In genomic region chr18:74623047-74623816, GRCh38 we compare ENCODE assay signal across 9 cellular contexts. TPM values are rescaled to one million over a fixed set of nuclear protein-coding genes. Genes with fewer than 3 reads are reported as not detected.
A peak's percentile ranks its signal among the peaks of the same experiment; 100 is the strongest.
DNase-seq lines count a peak whose midpoint lies in the region; ATAC-seq, FAIRE-seq and TF ChIP-seq lines count a peak whose summit lies in the region.
"Had no signal": no experiment of that assay in that cellular context is flagged by ENCODE, and none has a peak within 500 bp of the region (broad histone marks: within the 10 kb centered on the region; RNA-seq: fewer than 3 reads in every experiment).

No MANE protein-coding gene starts in this region.

- TF ChIP-seq CTCF in C4-2B (conservative IDR thresholded peaks at IDR 0.05) (peak; percentile 69), kidney epithelial cell (IDR thresholded peaks at IDR 0.05; ENCODE audit: insufficient read depth, low read length, poor library complexity, severe bottlenecking) (peak; percentile 39), sigmoid colon (IDR thresholded peaks at IDR 0.05) (peak in 2 of 4 experiments; percentile 8 to 42)

- H3K4me1 ChIP-seq in sigmoid colon: peaks cover 0 to 36% (median 2%) of the 10 kb centered on the region in 4 donors

- H3K36me3 ChIP-seq in kidney epithelial cell (ENCODE audit: control insufficient read depth, insufficient read depth, low read length) (no peaks in the 10 kb centered on the region), sigmoid colon (no peaks in the 10 kb centered on the region)

- no peak overlapping the region for H3K4me3 ChIP-seq in kidney epithelial cell (ENCODE audit: low read depth, low read length)
- H3K4me3 ChIP-seq in sigmoid colon: no peak overlapping the region

- ATAC-seq in HG02610 (IDR thresholded peaks at IDR 0.05; ENCODE audit: unreplicated experiment): no peak

- WGBS in sigmoid colon, 2 donors: 68 to 82% methylated on average over 24 of the region's 24 CpGs

- no peaks in the 10 kb centered on the region for H3K27me3 ChIP-seq in kidney epithelial cell (ENCODE audit: control insufficient read depth, insufficient read depth, low read length)
- H3K27me3 ChIP-seq in sigmoid colon: no peaks in the 10 kb centered on the region

- H3K27ac ChIP-seq in C4-2B (no peak overlapping the region), sigmoid colon (no peak overlapping the region)

- peak; percentile 87 for FAIRE-seq in GM12891 (lab: Jason Lieb, UNC)
- FAIRE-seq: H54 had no signal

- no peaks in the 10 kb centered on the region for H3K9me3 ChIP-seq in sigmoid colon

- DNase-seq in GM12891 (ENCODE audit: insufficient read length, low spot score) (no peak), kidney epithelial cell (ENCODE audit: low read depth) (no peak), HuH-7.5 (ENCODE audit: low spot score) (no peak), sigmoid colon (no peak), SKM-1 (lab: John Stamatoyannopoulos, UW; ENCODE audit: unreplicated experiment) (no peak)
- DNase-seq in activated CD4-positive, alpha-beta T cell treated with anti-CD3 and anti-CD28 coated beads, Interleukin-2, amount 50 U/mL, for 4 hours: peak; percentile 25 to 38

- no peak for TF ChIP-seq POLR2A in GM12891 (IDR thresholded peaks at IDR 0.05; ENCODE audit: low read depth, low read length)
- TF ChIP-seq POLR2A in sigmoid colon (IDR thresholded peaks at IDR 0.05): no peak

- no peak for TF ChIP-seq EP300 in sigmoid colon (IDR thresholded peaks at IDR 0.05)

- intact Hi-C loops in sigmoid colon (cut with DNase I): no loop called here

TF ChIP-seq in GM12891, 5 proteins besides CTCF, POLR2A, EP300 and RAD21:
- no peak for TF ChIP-seq SPI1 (IDR thresholded peaks at IDR 0.05; ENCODE audit: low read depth, low read length)
- TF ChIP-seq TAF1 (IDR thresholded peaks at IDR 0.05; ENCODE audit: low read depth, low read length): no peak
- no peak for TF ChIP-seq POU2F2 (IDR thresholded peaks at IDR 0.05; ENCODE audit: low read depth, low read length)
- no peak for TF ChIP-seq POLR2AphosphoS5 (IDR thresholded peaks at IDR 0.05; ENCODE audit: low read depth, low read length)
- no peak for TF ChIP-seq PAX5 (IDR thresholded peaks at IDR 0.05; ENCODE audit: insufficient read depth, low read length, severe bottlenecking)

RNA-seq across cellular contexts. Expression of gene ZNF407, which starts 25.6 kb away (rescaled TPM):
- 2.6 TPM for polyA plus RNA-seq in GM12891 (2012; ENCODE audit: low read depth, missing spikeins)
- total RNA-seq in kidney epithelial cell (8.2 and 9.2 TPM in 2 replicates), sigmoid colon (10 to 100 TPM; 16.3 to 19.8 (median 18.1) TPM)
- polyA plus RNA-seq in sigmoid colon: 1 to 10 TPM; 1.4 to 5.4 (median 1.8) TPM

Comparison
In these comparisons a context has a peak if more than half of its experiments do, and no peak if none do; other contexts are left out.
1. DNase-seq: peak in activated CD4-positive, alpha-beta T cell treated with anti-CD3 and anti-CD28 coated beads, Interleukin-2, amount 50 U/mL, for 4 hours (2 of 2); none in GM12891 (single experiment), kidney epithelial cell (single experiment), HuH-7.5 (single experiment), sigmoid colon (single experiment) and SKM-1 (single experiment).